Comparison of ENCODE assay signal across 1 cellular context in the genomic region with DNA sequence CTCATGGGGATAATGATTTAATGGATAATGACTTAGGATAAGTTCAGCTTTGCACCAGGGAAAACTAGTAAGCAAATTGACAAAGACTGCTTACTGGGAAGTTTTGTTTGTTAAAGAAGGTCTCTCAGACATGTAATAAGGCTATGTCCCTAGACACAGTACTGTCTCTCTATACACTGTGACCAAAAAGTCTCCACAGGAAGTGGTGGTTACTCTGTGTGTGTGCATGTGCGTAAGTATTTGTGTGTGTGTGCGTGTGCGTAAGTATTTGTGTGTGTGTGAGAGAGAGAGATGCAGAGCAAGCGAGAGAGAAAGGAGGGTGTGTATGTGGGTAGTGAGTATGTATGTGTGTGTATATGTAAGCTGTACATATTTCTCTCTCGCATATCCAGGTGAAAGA.
TF ChIP-seq lines count a peak whose summit lies in the region.

No MANE protein-coding gene starts in this region.

TF ChIP-seq in liver, 16 proteins besides CTCF, POLR2A, EP300 and RAD21 (continued from another document):
- TF ChIP-seq JUND (IDR thresholded peaks at IDR 0.05): no peak
- no peak for TF ChIP-seq FOXA1 (IDR thresholded peaks at IDR 0.05)
- no peak for TF ChIP-seq HNF4G (IDR thresholded peaks at IDR 0.05)
- TF ChIP-seq, protein P1, sequence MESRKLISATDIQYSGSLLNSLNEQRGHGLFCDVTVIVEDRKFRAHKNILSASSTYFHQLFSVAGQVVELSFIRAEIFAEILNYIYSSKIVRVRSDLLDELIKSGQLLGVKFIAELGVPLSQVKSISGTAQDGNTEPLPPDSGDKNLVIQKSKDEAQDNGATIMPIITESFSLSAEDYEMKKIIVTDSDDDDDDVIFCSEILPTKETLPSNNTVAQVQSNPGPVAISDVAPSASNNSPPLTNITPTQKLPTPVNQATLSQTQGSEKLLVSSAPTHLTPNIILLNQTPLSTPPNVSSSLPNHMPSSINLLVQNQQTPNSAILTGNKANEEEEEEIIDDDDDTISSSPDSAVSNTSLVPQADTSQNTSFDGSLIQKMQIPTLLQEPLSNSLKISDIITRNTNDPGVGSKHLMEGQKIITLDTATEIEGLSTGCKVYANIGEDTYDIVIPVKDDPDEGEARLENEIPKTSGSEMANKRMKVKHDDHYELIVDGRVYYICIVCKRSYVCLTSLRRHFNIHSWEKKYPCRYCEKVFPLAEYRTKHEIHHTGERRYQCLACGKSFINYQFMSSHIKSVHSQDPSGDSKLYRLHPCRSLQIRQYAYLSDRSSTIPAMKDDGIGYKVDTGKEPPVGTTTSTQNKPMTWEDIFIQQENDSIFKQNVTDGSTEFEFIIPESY (IDR thresholded peaks at IDR 0.05): no peak
- no peak for TF ChIP-seq SP1 (IDR thresholded peaks at IDR 0.05)
- TF ChIP-seq, protein P2, sequence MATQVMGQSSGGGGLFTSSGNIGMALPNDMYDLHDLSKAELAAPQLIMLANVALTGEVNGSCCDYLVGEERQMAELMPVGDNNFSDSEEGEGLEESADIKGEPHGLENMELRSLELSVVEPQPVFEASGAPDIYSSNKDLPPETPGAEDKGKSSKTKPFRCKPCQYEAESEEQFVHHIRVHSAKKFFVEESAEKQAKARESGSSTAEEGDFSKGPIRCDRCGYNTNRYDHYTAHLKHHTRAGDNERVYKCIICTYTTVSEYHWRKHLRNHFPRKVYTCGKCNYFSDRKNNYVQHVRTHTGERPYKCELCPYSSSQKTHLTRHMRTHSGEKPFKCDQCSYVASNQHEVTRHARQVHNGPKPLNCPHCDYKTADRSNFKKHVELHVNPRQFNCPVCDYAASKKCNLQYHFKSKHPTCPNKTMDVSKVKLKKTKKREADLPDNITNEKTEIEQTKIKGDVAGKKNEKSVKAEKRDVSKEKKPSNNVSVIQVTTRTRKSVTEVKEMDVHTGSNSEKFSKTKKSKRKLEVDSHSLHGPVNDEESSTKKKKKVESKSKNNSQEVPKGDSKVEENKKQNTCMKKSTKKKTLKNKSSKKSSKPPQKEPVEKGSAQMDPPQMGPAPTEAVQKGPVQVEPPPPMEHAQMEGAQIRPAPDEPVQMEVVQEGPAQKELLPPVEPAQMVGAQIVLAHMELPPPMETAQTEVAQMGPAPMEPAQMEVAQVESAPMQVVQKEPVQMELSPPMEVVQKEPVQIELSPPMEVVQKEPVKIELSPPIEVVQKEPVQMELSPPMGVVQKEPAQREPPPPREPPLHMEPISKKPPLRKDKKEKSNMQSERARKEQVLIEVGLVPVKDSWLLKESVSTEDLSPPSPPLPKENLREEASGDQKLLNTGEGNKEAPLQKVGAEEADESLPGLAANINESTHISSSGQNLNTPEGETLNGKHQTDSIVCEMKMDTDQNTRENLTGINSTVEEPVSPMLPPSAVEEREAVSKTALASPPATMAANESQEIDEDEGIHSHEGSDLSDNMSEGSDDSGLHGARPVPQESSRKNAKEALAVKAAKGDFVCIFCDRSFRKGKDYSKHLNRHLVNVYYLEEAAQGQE (IDR thresholded peaks at IDR 0.05): no peak
- TF ChIP-seq NR2F2 (IDR thresholded peaks at IDR 0.05): no peak
- no peak for TF ChIP-seq FOXA2 (IDR thresholded peaks at IDR 0.05)
- no peak for TF ChIP-seq TAF1 (conservative IDR thresholded peaks at IDR 0.05)
- no peak for TF ChIP-seq EGR1 (IDR thresholded peaks at IDR 0.05; ENCODE audit: low read depth in 2 of 2)
- no peak for TF ChIP-seq YY1 (IDR thresholded peaks at IDR 0.05)
